Comparison of ENCODE assay signal across 19 cellular contexts in genomic region chr9:36298566-36298965, GRCh38. TPM values are rescaled to one million over a fixed set of nuclear protein-coding genes. Genes with fewer than 3 reads are reported as not detected.
DNase-seq lines count a peak whose midpoint lies in the region; ATAC-seq and TF ChIP-seq lines count a peak whose summit lies in the region.
"Had no signal": no experiment of that assay in that cellular context is flagged by ENCODE, and none has a peak within 500 bp of the region (broad histone marks: within the 10 kb centered on the region; RNA-seq: fewer than 3 reads in every experiment).

No MANE protein-coding gene starts in this region.

- peak overlapping the region; percentile 73 for H3K27ac ChIP-seq in VCaP
- H3K27ac ChIP-seq: neutrophil, upper lobe of right lung had no signal

- DNase-seq in A172 (ENCODE audit: low spot score) (peak; percentile 78), HCEC 1CT (peak; percentile 20), fibroblast of villous mesenchyme (ENCODE audit: low read depth) (peak; percentile 86), posterior vena cava (ENCODE audit: low spot score) (no peak), activated gamma-delta T cell treated with Interleukin-2 at 50 U/mL for 16 hours (no peak)
- DNase-seq: 8988T; activated CD4-positive, alpha-beta T cell treated with anti-CD3 and anti-CD28 coated beads for 4 hours; activated naive CD4-positive, alpha-beta T cell treated with anti-CD3 and anti-CD28 coated beads, Interleukin-2, amount 10 ng/mL, durations not matched to agents 7 days and 5 days; CD4-positive, alpha-beta T cell; DMS79 treated with DMSO at 0.1 percent for 48 hours; MV-4-11; NCI-H1930; right cardiac atrium; upper lobe of right lung had no signal

- TF ChIP-seq CTCF in VCaP (conservative IDR thresholded peaks at IDR 0.05) (no peak), fibroblast of villous mesenchyme (IDR thresholded peaks at IDR 0.05; ENCODE audit: insufficient read depth, low read depth, low read length) (no peak)

- intact Hi-C loops in posterior vena cava (cut with DNase I) = no loop called here

- no peak overlapping the region for H3K4me3 ChIP-seq in fibroblast of villous mesenchyme (ENCODE audit: low read depth, low read length)
- H3K4me3 ChIP-seq: breast epithelium, upper lobe of right lung had no signal

- ATAC-seq in GM21723 (IDR thresholded peaks at IDR 0.05; ENCODE audit: unreplicated experiment) = no peak
- ATAC-seq in HG03280 (IDR thresholded peaks at IDR 0.05; ENCODE audit: unreplicated experiment) = no peak
- ATAC-seq: right cardiac atrium, upper lobe of right lung had no signal

RNA-seq across cellular contexts. Expression of gene GNE, which starts 40.3 kb away (rescaled TPM):
- 26.5 and 35.0 TPM in 2 replicates for total RNA-seq in A172 (2014; rRNA removed; shearing (Covaris generic))
- total RNA-seq in fibroblast of villous mesenchyme (24.2 and 32.4 TPM in 2 replicates), posterior vena cava (10 to 100 TPM; 14.9 to 22.3 TPM)

Comparison
In these comparisons a context has a peak if more than half of its experiments do, and no peak if none do; other contexts are left out.
1. DNase-seq: peak in A172 (single experiment), HCEC 1CT (single experiment) and fibroblast of villous mesenchyme (single experiment); none in posterior vena cava (single experiment) and activated gamma-delta T cell treated with Interleukin-2 at 50 U/mL for 16 hours (single experiment).